Comparison of ENCODE assay signal across 19 cellular contexts in the genomic region with DNA sequence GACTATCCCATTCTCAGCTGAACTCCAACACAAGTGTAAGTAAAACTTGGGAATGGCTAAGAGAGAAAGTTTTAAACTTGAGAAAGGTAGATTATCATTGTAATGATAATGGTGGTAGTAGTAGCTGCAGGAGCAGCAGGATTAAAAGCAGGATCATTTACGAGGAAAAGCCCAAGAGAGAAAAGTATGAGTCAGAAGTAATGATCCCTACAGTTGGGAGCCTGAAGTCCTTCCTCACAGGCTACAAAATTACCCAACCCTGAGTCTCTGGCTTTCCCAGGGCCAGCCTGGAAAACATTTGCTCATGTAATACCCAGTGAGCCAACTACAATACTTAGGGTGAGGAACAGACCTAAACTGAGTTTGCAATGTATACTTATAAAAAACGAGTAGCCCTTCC. TPM values are rescaled to one million over a fixed set of nuclear protein-coding genes. Genes with fewer than 3 reads are reported as not detected.
DNase-seq lines count a peak whose midpoint lies in the region; ATAC-seq and TF ChIP-seq lines count a peak whose summit lies in the region.
"Had no signal": no experiment of that assay in that cellular context is flagged by ENCODE, and none has a peak within 500 bp of the region (broad histone marks: within the 10 kb centered on the region; RNA-seq: fewer than 3 reads in every experiment).

No MANE protein-coding gene starts in this region.

- no peaks in the 10 kb centered on the region for H3K9me3 ChIP-seq in RWPE2 (ENCODE audit: severe bottlenecking)
- H3K9me3 ChIP-seq: heart right ventricle, neutrophil, right lobe of liver had no signal

- ATAC-seq in RWPE2 (ENCODE audit: low read depth) (peak; percentile 64), WTC11 (no peak), HG02870 (IDR thresholded peaks at IDR 0.05; ENCODE audit: unreplicated experiment) (no peak)
- ATAC-seq in stimulated activated memory B cell treated with anti-CD40 and anti-IgM and Interleukin-4, amounts not matched to agents 10 μg/mL and 1 μg/mL and 100 μg/mL, for 72 hours: no peak
- ATAC-seq: activated naive CD8-positive, alpha-beta T cell treated with anti-CD3 and anti-CD28 coated beads, Interleukin-2, amount 50 U/mL, for 24 hours; right lobe of liver had no signal

- H3K27me3 Mint-ChIP-seq in stimulated activated memory B cell treated with anti-CD40 and anti-IgM and Interleukin-4, amounts not matched to agents 10 μg/mL and 1 μg/mL and 100 μg/mL, for 72 hours: no peaks in the 10 kb centered on the region
- H3K27me3 Mint-ChIP-seq in WTC11 (ENCODE audit: low read depth): peaks cover 100% of the 10 kb centered on the region

- peak overlapping the region; percentile 3 for H3K27ac Mint-ChIP-seq in stimulated activated memory B cell treated with anti-CD40 and anti-IgM and Interleukin-4, amounts not matched to agents 10 μg/mL and 1 μg/mL and 100 μg/mL, for 72 hours
- H3K27ac Mint-ChIP-seq in WTC11: no peak overlapping the region
- H3K27ac Mint-ChIP-seq: activated CD4-positive, alpha-beta memory T cell treated with anti-CD3 and anti-CD28 coated beads, Interleukin-2, amount 10 ng/mL, durations not matched to agents 7 days and 5 days; activated naive CD8-positive, alpha-beta T cell treated with anti-CD3 and anti-CD28 coated beads, Interleukin-2, amount 50 U/mL, for 24 hours had no signal

- TF ChIP-seq CTCF in RWPE2 (IDR thresholded peaks at IDR 0.05; ENCODE audit: poor library complexity, severe bottlenecking): no peak
- TF ChIP-seq CTCF in fibroblast of the aortic adventitia (IDR thresholded peaks at IDR 0.05; ENCODE audit: insufficient read depth, low read length): no peak
- no peak for TF ChIP-seq CTCF in WTC11 (IDR thresholded peaks at IDR 0.05)

- H3K36me3 ChIP-seq in RWPE2 (ENCODE audit: low read depth): no peaks in the 10 kb centered on the region
- H3K36me3 ChIP-seq: heart right ventricle, neutrophil, right lobe of liver had no signal

- H3K27ac ChIP-seq in RWPE2 (ENCODE audit: poor library complexity, severe bottlenecking): no peak overlapping the region
- H3K27ac ChIP-seq: heart right ventricle, neutrophil, right lobe of liver had no signal

- H3K9me3 Mint-ChIP-seq in stimulated activated memory B cell treated with anti-CD40 and anti-IgM and Interleukin-4, amounts not matched to agents 10 μg/mL and 1 μg/mL and 100 μg/mL, for 72 hours: no peaks in the 10 kb centered on the region
- H3K9me3 Mint-ChIP-seq in WTC11: no peaks in the 10 kb centered on the region
- H3K9me3 Mint-ChIP-seq: activated CD4-positive, alpha-beta memory T cell treated with anti-CD3 and anti-CD28 coated beads, Interleukin-2, amount 10 ng/mL, durations not matched to agents 7 days and 5 days; activated naive CD8-positive, alpha-beta T cell treated with anti-CD3 and anti-CD28 coated beads, Interleukin-2, amount 50 U/mL, for 24 hours; CD8-positive, alpha-beta memory T cell had no signal

- CTCF ChIA-PET in WTC11 (lab: Charles Lee): no interaction called here

- peaks cover 4% of the 10 kb centered on the region for H3K27me3 ChIP-seq in RWPE2 (ENCODE audit: insufficient read depth, poor library complexity, severe bottlenecking)

- H3K4me1 Mint-ChIP-seq in stimulated activated memory B cell treated with anti-CD40 and anti-IgM and Interleukin-4, amounts not matched to agents 10 μg/mL and 1 μg/mL and 100 μg/mL, for 72 hours: peaks cover 35% of the 10 kb centered on the region
- peaks cover 39% of the 10 kb centered on the region for H3K4me1 Mint-ChIP-seq in WTC11

- H3K4me3 Mint-ChIP-seq in stimulated activated memory B cell treated with anti-CD40 and anti-IgM and Interleukin-4, amounts not matched to agents 10 μg/mL and 1 μg/mL and 100 μg/mL, for 72 hours: no peak overlapping the region
- H3K4me3 Mint-ChIP-seq in WTC11: no peak overlapping the region
- H3K4me3 Mint-ChIP-seq: activated CD4-positive, alpha-beta memory T cell treated with anti-CD3 and anti-CD28 coated beads, Interleukin-2, amount 10 ng/mL, durations not matched to agents 7 days and 5 days; activated naive CD8-positive, alpha-beta T cell treated with anti-CD3 and anti-CD28 coated beads, Interleukin-2, amount 50 U/mL, for 24 hours; CD8-positive, alpha-beta memory T cell had no signal

- POLR2A ChIA-PET in WTC11 (lab: Charles Lee): interaction anchor here (0.5 kb wide), 1 partner anchor 19 kb away, joined by 4 read pairs; no protein-coding TSS in a partner anchor

- DNase-seq in GM04504 (ENCODE audit: low read depth): peak; percentile 79
- DNase-seq in RWPE2 (ENCODE audit: low spot score): no peak
- DNase-seq in fibroblast of the aortic adventitia (ENCODE audit: low read depth): peak; percentile 85
- DNase-seq in amygdala (lab: John Stamatoyannopoulos, UW): no peak
- DNase-seq in WTC11 (ENCODE audit: low spot score): no peak
- DNase-seq in ureter (ENCODE audit: low spot score): no peak
- DNase-seq: activated CD4-positive, alpha-beta memory T cell treated with anti-CD3 and anti-CD28 coated beads, Interleukin-2, amount 10 ng/mL, durations not matched to agents 7 days and 5 days; activated naive CD8-positive, alpha-beta T cell treated with anti-CD3 and anti-CD28 coated beads, Interleukin-2, amount 50 U/mL, for 24 hours; CD8-positive, alpha-beta memory T cell; cerebellar nuclear complex; heart right ventricle; kidney; NCI-H2029; NCI-H526 treated with DMSO at 0.1 percent for 48 hours; OCI-M1; right lobe of liver had no signal

- H3K4me1 ChIP-seq in RWPE2 (ENCODE audit: insufficient read depth, poor library complexity, severe bottlenecking): peaks cover under 1% of the 10 kb centered on the region

- peaks cover 26% of the 10 kb centered on the region for H3K36me3 Mint-ChIP-seq in stimulated activated memory B cell treated with anti-CD40 and anti-IgM and Interleukin-4, amounts not matched to agents 10 μg/mL and 1 μg/mL and 100 μg/mL, for 72 hours
- H3K36me3 Mint-ChIP-seq in WTC11: 0 out of 2 replicates have a peak, but pooled peaks cover 2% of the 10 kb centered on the region

- no peak overlapping the region for H3K4me3 ChIP-seq in RWPE2 (ENCODE audit: severe bottlenecking)
- no peak overlapping the region for H3K4me3 ChIP-seq in fibroblast of the aortic adventitia (ENCODE audit: low read depth, low read length)
- H3K4me3 ChIP-seq: heart right ventricle, right lobe of liver had no signal

TF ChIP-seq in WTC11, 78 proteins besides CTCF, POLR2A, EP300 and RAD21 (continues in another document):
- no peak for TF ChIP-seq TCF7 (CRISPR knock-in tag; IDR thresholded peaks at IDR 0.05; ENCODE audit: low read depth)
- TF ChIP-seq, protein P1, sequence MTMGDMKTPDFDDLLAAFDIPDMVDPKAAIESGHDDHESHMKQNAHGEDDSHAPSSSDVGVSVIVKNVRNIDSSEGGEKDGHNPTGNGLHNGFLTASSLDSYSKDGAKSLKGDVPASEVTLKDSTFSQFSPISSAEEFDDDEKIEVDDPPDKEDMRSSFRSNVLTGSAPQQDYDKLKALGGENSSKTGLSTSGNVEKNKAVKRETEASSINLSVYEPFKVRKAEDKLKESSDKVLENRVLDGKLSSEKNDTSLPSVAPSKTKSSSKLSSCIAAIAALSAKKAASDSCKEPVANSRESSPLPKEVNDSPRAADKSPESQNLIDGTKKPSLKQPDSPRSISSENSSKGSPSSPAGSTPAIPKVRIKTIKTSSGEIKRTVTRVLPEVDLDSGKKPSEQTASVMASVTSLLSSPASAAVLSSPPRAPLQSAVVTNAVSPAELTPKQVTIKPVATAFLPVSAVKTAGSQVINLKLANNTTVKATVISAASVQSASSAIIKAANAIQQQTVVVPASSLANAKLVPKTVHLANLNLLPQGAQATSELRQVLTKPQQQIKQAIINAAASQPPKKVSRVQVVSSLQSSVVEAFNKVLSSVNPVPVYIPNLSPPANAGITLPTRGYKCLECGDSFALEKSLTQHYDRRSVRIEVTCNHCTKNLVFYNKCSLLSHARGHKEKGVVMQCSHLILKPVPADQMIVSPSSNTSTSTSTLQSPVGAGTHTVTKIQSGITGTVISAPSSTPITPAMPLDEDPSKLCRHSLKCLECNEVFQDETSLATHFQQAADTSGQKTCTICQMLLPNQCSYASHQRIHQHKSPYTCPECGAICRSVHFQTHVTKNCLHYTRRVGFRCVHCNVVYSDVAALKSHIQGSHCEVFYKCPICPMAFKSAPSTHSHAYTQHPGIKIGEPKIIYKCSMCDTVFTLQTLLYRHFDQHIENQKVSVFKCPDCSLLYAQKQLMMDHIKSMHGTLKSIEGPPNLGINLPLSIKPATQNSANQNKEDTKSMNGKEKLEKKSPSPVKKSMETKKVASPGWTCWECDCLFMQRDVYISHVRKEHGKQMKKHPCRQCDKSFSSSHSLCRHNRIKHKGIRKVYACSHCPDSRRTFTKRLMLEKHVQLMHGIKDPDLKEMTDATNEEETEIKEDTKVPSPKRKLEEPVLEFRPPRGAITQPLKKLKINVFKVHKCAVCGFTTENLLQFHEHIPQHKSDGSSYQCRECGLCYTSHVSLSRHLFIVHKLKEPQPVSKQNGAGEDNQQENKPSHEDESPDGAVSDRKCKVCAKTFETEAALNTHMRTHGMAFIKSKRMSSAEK (CRISPR knock-in tag; IDR thresholded peaks at IDR 0.05; ENCODE audit: borderline replicate concordance): no peak
- TF ChIP-seq, protein P2, sequence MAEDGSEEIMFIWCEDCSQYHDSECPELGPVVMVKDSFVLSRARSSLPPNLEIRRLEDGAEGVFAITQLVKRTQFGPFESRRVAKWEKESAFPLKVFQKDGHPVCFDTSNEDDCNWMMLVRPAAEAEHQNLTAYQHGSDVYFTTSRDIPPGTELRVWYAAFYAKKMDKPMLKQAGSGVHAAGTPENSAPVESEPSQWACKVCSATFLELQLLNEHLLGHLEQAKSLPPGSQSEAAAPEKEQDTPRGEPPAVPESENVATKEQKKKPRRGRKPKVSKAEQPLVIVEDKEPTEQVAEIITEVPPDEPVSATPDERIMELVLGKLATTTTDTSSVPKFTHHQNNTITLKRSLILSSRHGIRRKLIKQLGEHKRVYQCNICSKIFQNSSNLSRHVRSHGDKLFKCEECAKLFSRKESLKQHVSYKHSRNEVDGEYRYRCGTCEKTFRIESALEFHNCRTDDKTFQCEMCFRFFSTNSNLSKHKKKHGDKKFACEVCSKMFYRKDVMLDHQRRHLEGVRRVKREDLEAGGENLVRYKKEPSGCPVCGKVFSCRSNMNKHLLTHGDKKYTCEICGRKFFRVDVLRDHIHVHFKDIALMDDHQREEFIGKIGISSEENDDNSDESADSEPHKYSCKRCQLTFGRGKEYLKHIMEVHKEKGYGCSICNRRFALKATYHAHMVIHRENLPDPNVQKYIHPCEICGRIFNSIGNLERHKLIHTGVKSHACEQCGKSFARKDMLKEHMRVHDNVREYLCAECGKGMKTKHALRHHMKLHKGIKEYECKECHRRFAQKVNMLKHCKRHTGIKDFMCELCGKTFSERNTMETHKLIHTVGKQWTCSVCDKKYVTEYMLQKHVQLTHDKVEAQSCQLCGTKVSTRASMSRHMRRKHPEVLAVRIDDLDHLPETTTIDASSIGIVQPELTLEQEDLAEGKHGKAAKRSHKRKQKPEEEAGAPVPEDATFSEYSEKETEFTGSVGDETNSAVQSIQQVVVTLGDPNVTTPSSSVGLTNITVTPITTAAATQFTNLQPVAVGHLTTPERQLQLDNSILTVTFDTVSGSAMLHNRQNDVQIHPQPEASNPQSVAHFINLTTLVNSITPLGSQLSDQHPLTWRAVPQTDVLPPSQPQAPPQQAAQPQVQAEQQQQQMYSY (CRISPR knock-in tag; IDR thresholded peaks at IDR 0.05): no peak
- TF ChIP-seq JAZF1 (CRISPR knock-in tag; IDR thresholded peaks at IDR 0.05): no peak

RNA-seq across cellular contexts. Expression of a gene that starts 4.4 kb away (rescaled TPM):
- total RNA-seq in fibroblast of the aortic adventitia (ENCODE audit: low replicate concordance) (7.8 and 15.6 TPM in 2 replicates), WTC11 (2021) (0.14 TPM in 1 of 3 replicates, not detected in the others), ureter (8.3 TPM)

Comparison
In these comparisons a context has a peak if more than half of its experiments do, and no peak if none do; other contexts are left out.
1. DNase-seq: peak in GM04504 (single experiment) and fibroblast of the aortic adventitia (single experiment); none in RWPE2 (single experiment), amygdala (0 of 56), WTC11 (single experiment) and ureter (single experiment).